ENCODE assay signal across 8 cellular contexts in genomic region chr21:44866780-44867179, GRCh38. TPM values are rescaled to one million over a fixed set of nuclear protein-coding genes. Genes with fewer than 3 reads are reported as not detected.
DNase-seq lines count a peak whose midpoint lies in the region; ATAC-seq and TF ChIP-seq lines count a peak whose summit lies in the region.

No MANE protein-coding gene starts in this region.

- CTCF ChIA-PET in activated naive CD4-positive, alpha-beta T cell treated with anti-CD3 and anti-CD28 coated beads for 36 hours (lab: Charles Lee), result interaction anchor here (1.1 to 1.2 kb wide), 2 partner anchors 44 to 65 kb away, joined by 3 read pairs; partner anchors contain the start of gene UBE2G2

- no peak for ATAC-seq in T-helper 17 cell
- no peak for ATAC-seq in GM19351 (IDR thresholded peaks at IDR 0.05; ENCODE audit: unreplicated experiment)

- peak overlapping the region; percentile 74 for H3K27ac Mint-ChIP-seq in activated naive CD4-positive, alpha-beta T cell treated with anti-CD3 and anti-CD28 coated beads for 36 hours
- H3K27ac Mint-ChIP-seq in T-helper 17 cell, result peak overlapping the region; percentile 98

- no peak for TF ChIP-seq POLR2A in vagina (IDR thresholded peaks at IDR 0.05)

- no peak for DNase-seq in activated naive CD4-positive, alpha-beta T cell treated with anti-CD3 and anti-CD28 coated beads for 36 hours
- DNase-seq in activated naive CD4-positive, alpha-beta T cell treated with anti-CD3 and anti-CD28 coated beads, Interleukin-2, amount 50 U/mL, for 16 hours, result no peak
- DNase-seq in T-helper 17 cell (no peak), left ventricle myocardium inferior (no peak), superior temporal gyrus (ENCODE audit: extremely low spot score) (peak; percentile 38), vagina (ENCODE audit: extremely low spot score in 2 of 2) (no peak)
- DNase-seq in effector memory CD4-positive, alpha-beta T cell, result no peak

- H3K27ac ChIP-seq in left ventricle myocardium inferior (replicated peaks) (no peak overlapping the region), vagina (no peak overlapping the region)
- H3K27ac ChIP-seq in effector memory CD4-positive, alpha-beta T cell (ENCODE audit: insufficient read depth, low read length, poor library complexity, severe bottlenecking), result no peak overlapping the region

- peak overlapping the region; percentile 38 for H3K4me3 Mint-ChIP-seq in activated naive CD4-positive, alpha-beta T cell treated with anti-CD3 and anti-CD28 coated beads for 36 hours
- H3K4me3 Mint-ChIP-seq in T-helper 17 cell, result peak overlapping the region; percentile 90

- TF ChIP-seq CTCF in left ventricle myocardium inferior (IDR thresholded peaks at IDR 0.05; ENCODE audit: borderline replicate concordance) (no peak), vagina (IDR thresholded peaks at IDR 0.05) (no peak)

- H3K4me1 ChIP-seq in left ventricle myocardium inferior (peaks cover 89% of the 10 kb centered on the region), vagina (peaks cover 64% of the 10 kb centered on the region)
- peaks cover 68% of the 10 kb centered on the region for H3K4me1 ChIP-seq in effector memory CD4-positive, alpha-beta T cell (ENCODE audit: control insufficient read depth, insufficient read depth, low read length, poor library complexity, severe bottlenecking)

- no peaks in the 10 kb centered on the region for H3K27me3 Mint-ChIP-seq in activated naive CD4-positive, alpha-beta T cell treated with anti-CD3 and anti-CD28 coated beads for 36 hours (ENCODE audit: low read depth)
- no peaks in the 10 kb centered on the region for H3K27me3 Mint-ChIP-seq in T-helper 17 cell

- peak overlapping the region; percentile 10 for H3K4me3 ChIP-seq in left ventricle myocardium inferior
- H3K4me3 ChIP-seq in vagina, result no peak overlapping the region
- H3K4me3 ChIP-seq in effector memory CD4-positive, alpha-beta T cell (ENCODE audit: insufficient read depth, low read depth, low read length, poor library complexity, severe bottlenecking), result no peak overlapping the region

- no peaks in the 10 kb centered on the region for H3K9me3 Mint-ChIP-seq in activated naive CD4-positive, alpha-beta T cell treated with anti-CD3 and anti-CD28 coated beads for 36 hours

- H3K27me3 ChIP-seq in left ventricle myocardium inferior (ENCODE audit: low read depth), result no peaks in the 10 kb centered on the region
- no peaks in the 10 kb centered on the region for H3K27me3 ChIP-seq in vagina
- H3K27me3 ChIP-seq in effector memory CD4-positive, alpha-beta T cell (replicated peaks; ENCODE audit: control insufficient read depth, insufficient read depth, low read length, poor library complexity, severe bottlenecking), result no peaks in the 10 kb centered on the region

- peaks cover 74% of the 10 kb centered on the region for H3K4me1 Mint-ChIP-seq in activated naive CD4-positive, alpha-beta T cell treated with anti-CD3 and anti-CD28 coated beads for 36 hours (ENCODE audit: low read depth)
- H3K4me1 Mint-ChIP-seq in T-helper 17 cell, result peaks cover 63% of the 10 kb centered on the region

- H3K36me3 Mint-ChIP-seq in activated naive CD4-positive, alpha-beta T cell treated with anti-CD3 and anti-CD28 coated beads for 36 hours (ENCODE audit: low read depth), result peaks cover 13% of the 10 kb centered on the region
- H3K36me3 Mint-ChIP-seq in T-helper 17 cell (ENCODE audit: low read depth), result peaks cover 2% of the 10 kb centered on the region

- H3K36me3 ChIP-seq in left ventricle myocardium inferior (peaks cover 23% of the 10 kb centered on the region), vagina (peaks cover 0 to 31% of the 10 kb centered on the region in 2 donors)
- peaks cover 29% of the 10 kb centered on the region for H3K36me3 ChIP-seq in effector memory CD4-positive, alpha-beta T cell (ENCODE audit: control insufficient read depth, insufficient read depth, low read length)

- intact Hi-C loops in activated naive CD4-positive, alpha-beta T cell treated with anti-CD3 and anti-CD28 coated beads for 36 hours (cut with micrococcal nuclease), result no loop called here
- intact Hi-C loops in left ventricle myocardium inferior (cut with micrococcal nuclease), result no loop called here
- intact Hi-C loops in vagina (cut with DNase I), result no loop called here

- H3K9me3 ChIP-seq in T-helper 17 cell (ENCODE audit: control insufficient read depth, low read length, poor library complexity, severe bottlenecking) (no peaks in the 10 kb centered on the region), left ventricle myocardium inferior (replicated peaks) (no peaks in the 10 kb centered on the region), vagina (no peaks in the 10 kb centered on the region)
- H3K9me3 ChIP-seq in effector memory CD4-positive, alpha-beta T cell (ENCODE audit: control insufficient read depth, low read length), result no peaks in the 10 kb centered on the region

RNA-seq across cellular contexts. Expression of gene PTTG1IP, which starts 6.7 kb away (rescaled TPM):
- 10 to 100 TPM; 37.6 to 38.5 TPM for total RNA-seq in activated naive CD4-positive, alpha-beta T cell treated with anti-CD3 and anti-CD28 coated beads for 36 hours
- total RNA-seq in T-helper 17 cell, result 100 to 1,000 TPM in 1 of 2 donors, 10 to 100 TPM in 1; 98.4 to 123 TPM
- total RNA-seq in left ventricle myocardium inferior, result 171 TPM
- 165 TPM for total RNA-seq in vagina

RNA-seq across cellular contexts. Expression of gene SUMO3, which starts 48.9 kb away (rescaled TPM):
- 10 to 100 TPM; 87.1 to 94.7 TPM for total RNA-seq in activated naive CD4-positive, alpha-beta T cell treated with anti-CD3 and anti-CD28 coated beads for 36 hours
- total RNA-seq in T-helper 17 cell (10 to 100 TPM; 62.1 to 73.4 TPM), left ventricle myocardium inferior (75.5 TPM), vagina (70.0 TPM)

RNA-seq across cellular contexts. Expression of gene ITGB2, which starts 53.9 kb away (rescaled TPM):
- total RNA-seq in activated naive CD4-positive, alpha-beta T cell treated with anti-CD3 and anti-CD28 coated beads for 36 hours, result 100 to 1,000 TPM; 182 to 185 TPM
- 100 to 1,000 TPM; 248 to 359 TPM for total RNA-seq in T-helper 17 cell
- total RNA-seq in left ventricle myocardium inferior, result 18.6 TPM
- 35.1 TPM for total RNA-seq in vagina
